Comparison of ENCODE assay signal across 18 cellular contexts in the genomic region with DNA sequence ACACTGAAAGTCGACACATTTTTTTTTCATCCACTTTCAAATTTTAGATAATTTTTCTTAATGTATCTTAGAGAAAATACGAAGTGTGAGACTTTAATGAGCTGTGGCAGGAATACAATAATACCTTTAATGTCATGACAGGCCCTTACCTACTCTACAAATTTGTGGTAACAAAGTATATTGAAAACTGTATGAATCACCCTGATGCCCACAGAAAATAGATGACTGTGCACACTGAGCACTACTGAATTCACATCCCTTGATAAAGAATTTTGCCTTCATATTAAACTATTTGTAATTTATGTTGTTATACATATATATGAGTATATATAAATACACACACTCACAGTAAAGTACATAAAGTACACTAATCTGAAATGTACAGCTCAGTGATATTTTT. TPM values are rescaled to one million over a fixed set of nuclear protein-coding genes. Genes with fewer than 3 reads are reported as not detected.
DNase-seq lines count a peak whose midpoint lies in the region; ATAC-seq, FAIRE-seq and TF ChIP-seq lines count a peak whose summit lies in the region.
"Had no signal": no experiment of that assay in that cellular context is flagged by ENCODE, and none has a peak within 500 bp of the region (broad histone marks: within the 10 kb centered on the region; RNA-seq: fewer than 3 reads in every experiment).

No MANE protein-coding gene starts in this region.

- peak; percentile 36 for DNase-seq in HT1080 (ENCODE audit: low read depth)
- DNase-seq in RCC 7860 (ENCODE audit: low spot score): peak; percentile 55
- DNase-seq in bronchial epithelial cell (ENCODE audit: low read depth): peak; percentile 45
- DNase-seq in kidney tubule cell (ENCODE audit: low spot score): peak; percentile 46
- DNase-seq in brain microvascular endothelial cell: no peak
- DNase-seq in upper lobe of left lung: no peak
- DNase-seq: BE2C, DMS79 treated with DMSO at 0.1 percent for 48 hours, EL had no signal

- H3K4me3 ChIP-seq in bronchial epithelial cell (ENCODE audit: low read depth, low read length) (no peak overlapping the region), brain microvascular endothelial cell (ENCODE audit: low read depth, low read length) (no peak overlapping the region), upper lobe of left lung (no peak overlapping the region)
- H3K4me3 ChIP-seq: A549, HAP-1 had no signal

- in situ Hi-C loops in brain microvascular endothelial cell (cut with HindIII; ENCODE audit: low pct_ligation_motif_present, low sequenced_read_pairs): no loop called here

- no peaks in the 10 kb centered on the region for H3K4me1 ChIP-seq in upper lobe of left lung
- H3K4me1 ChIP-seq: BE2C, HAP-1 had no signal

- H3K27ac ChIP-seq in brain microvascular endothelial cell (no peak overlapping the region), upper lobe of left lung (no peak overlapping the region)
- H3K27ac ChIP-seq: A549, C4-2B had no signal

- no peak for TF ChIP-seq EP300 in upper lobe of left lung (IDR thresholded peaks at IDR 0.05)

- WGBS in upper lobe of left lung, 2 donors: 42 to 44% methylated on average over 2 of the region's 2 CpGs

- TF ChIP-seq POLR2A in upper lobe of left lung (IDR thresholded peaks at IDR 0.05): no peak

- TF ChIP-seq CTCF in bronchial epithelial cell (IDR thresholded peaks at IDR 0.05; ENCODE audit: insufficient read depth, low read length, severe bottlenecking) (no peak), brain microvascular endothelial cell (IDR thresholded peaks at IDR 0.05; ENCODE audit: low read depth, low read length, missing control alignments) (no peak), upper lobe of left lung (IDR thresholded peaks at IDR 0.05) (no peak)

- H3K27me3 ChIP-seq in bronchial epithelial cell (ENCODE audit: control insufficient read depth, insufficient read depth, low read length): no peaks in the 10 kb centered on the region
- no peaks in the 10 kb centered on the region for H3K27me3 ChIP-seq in brain microvascular endothelial cell (replicated peaks)
- no peaks in the 10 kb centered on the region for H3K27me3 ChIP-seq in upper lobe of left lung
- H3K27me3 ChIP-seq: BE2C had no signal

- peak; percentile 90 for FAIRE-seq in RCC 7860 (lab: Jason Lieb, UNC)
- FAIRE-seq in bronchial epithelial cell (lab: Jason Lieb, UNC): no peak
- FAIRE-seq: A549, G401.6, GM12891, H1 had no signal

- H3K36me3 ChIP-seq in bronchial epithelial cell (ENCODE audit: control insufficient read depth, insufficient read depth, low read length) (no peaks in the 10 kb centered on the region), brain microvascular endothelial cell (replicated peaks) (no peaks in the 10 kb centered on the region), upper lobe of left lung (no peaks in the 10 kb centered on the region)
- H3K36me3 ChIP-seq: BE2C, HAP-1 had no signal

- peaks cover 0 to 5% (median 0%) of the 10 kb centered on the region in 4 donors for H3K9me3 ChIP-seq in upper lobe of left lung
- H3K9me3 ChIP-seq: A549, BE2C, HAP-1 had no signal

- ATAC-seq in upper lobe of left lung (ENCODE audit: low FRiP score in 2 of 2) (no peak), GM19035 (IDR thresholded peaks at IDR 0.05; ENCODE audit: unreplicated experiment) (no peak)
- ATAC-seq: A549 had no signal

RNA-seq across cellular contexts. Expression of a gene that starts 51.7 kb away (rescaled TPM):
- total RNA-seq in HT1080 (2014; rRNA removed; shearing (Covaris generic)): not detected in 2 replicates
- polyA plus RNA-seq in HT1080 (2015; cell fraction: cytosol; rRNA removed): not detected in 2 replicates
- polyA plus RNA-seq in HT1080 (2015; cell fraction: nucleus; rRNA removed): not detected in 2 replicates
- total RNA-seq in bronchial epithelial cell (under 0.01 TPM in 1 of 2 replicates, not detected in the other), upper lobe of left lung (under 1 TPM in 1 of 6 donors, not detected in 5; 0.14 TPM)
- total RNA-seq: CD4-positive, alpha-beta memory T cell; H1 had no signal
- polyA plus RNA-seq: AG04450; CD4-positive, alpha-beta memory T cell; H1 had no signal

Comparison
In these comparisons a context has a peak if more than half of its experiments do, and no peak if none do; other contexts are left out.
1. DNase-seq: peak in HT1080 (single experiment), RCC 7860 (single experiment), bronchial epithelial cell (single experiment) and kidney tubule cell (single experiment); none in brain microvascular endothelial cell (single experiment) and upper lobe of left lung (0 of 2).